Comparison of ENCODE assay signal across 17 cellular contexts in the genomic region with DNA sequence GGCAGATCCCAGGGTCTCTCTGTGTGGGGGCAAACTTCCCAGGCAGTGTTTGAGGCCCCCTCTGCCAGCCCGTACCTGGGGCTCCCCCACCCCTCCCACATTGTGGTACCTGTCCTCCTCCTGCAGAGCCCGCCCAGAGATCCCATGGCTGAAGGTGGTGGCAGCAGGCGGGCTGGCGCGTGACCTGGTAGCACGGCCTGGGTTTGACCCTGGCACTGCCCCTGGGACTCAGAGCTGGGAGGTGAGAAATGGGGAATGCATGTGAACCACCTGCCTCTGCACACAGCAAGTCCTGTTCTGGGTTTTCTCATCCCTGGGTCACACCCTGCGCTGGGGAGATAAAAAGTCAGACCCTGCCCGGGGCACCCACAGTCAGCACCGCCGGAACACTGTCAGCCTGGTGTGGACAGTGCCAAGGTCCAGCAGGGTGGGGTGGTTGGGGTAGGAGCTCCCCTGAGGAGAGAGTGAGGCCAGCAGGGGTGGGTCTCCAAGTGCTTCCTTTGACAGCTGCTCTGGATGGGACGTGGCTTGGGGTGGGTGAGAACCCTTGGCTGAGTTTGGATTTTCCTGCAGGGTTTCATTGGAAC. TPM values are rescaled to one million over a fixed set of nuclear protein-coding genes. Genes with fewer than 3 reads are reported as not detected.
DNase-seq lines count a peak whose midpoint lies in the region; ATAC-seq, FAIRE-seq and TF ChIP-seq lines count a peak whose summit lies in the region.
"Had no signal": no experiment of that assay in that cellular context is flagged by ENCODE, and none has a peak within 500 bp of the region (broad histone marks: within the 10 kb centered on the region; RNA-seq: fewer than 3 reads in every experiment).

No MANE protein-coding gene starts in this region.

- peak overlapping the region; percentile 68 for H3K4me3 Mint-ChIP-seq in activated naive CD8-positive, alpha-beta T cell
- H3K4me3 Mint-ChIP-seq in activated naive CD8-positive, alpha-beta T cell treated with anti-CD3 and anti-CD28 coated beads for 36 hours = no peak overlapping the region
- H3K4me3 Mint-ChIP-seq in activated B cell treated with CpG ODN at 0.5 μM for 24 hours = peak overlapping the region; percentile 61

- POLR2A ChIA-PET in activated B cell treated with CpG ODN at 0.5 μM for 24 hours (lab: Charles Lee) = interaction anchor here (0.6 to 4.5 kb wide), 10 partner anchors 13 to 317 kb away, joined by 3 to 159 read pairs (median 4); a partner anchor contains a TSS

- DNase-seq in activated naive CD8-positive, alpha-beta T cell treated with anti-CD3 and anti-CD28 coated beads for 36 hours = no peak
- DNase-seq in activated B cell treated with CpG ODN at 0.5 μM for 24 hours (no peak), keratinocyte (ENCODE audit: low read depth, low spot score) (no peak), substantia nigra (lab: John Stamatoyannopoulos, UW) (no peak), nucleus accumbens (lab: John Stamatoyannopoulos, UW) (no peak), psoas muscle (no peak)
- DNase-seq: activated CD4-positive, alpha-beta T cell treated with anti-CD3 and anti-CD28 coated beads for 48 hours; activated effector memory CD4-positive, alpha-beta T cell treated with Interleukin-2 at 50 U/mL for 16 hours; KG1; NCI-H1436 treated with DMSO at 0.1 percent for 48 hours had no signal

- H3K27me3 ChIP-seq in keratinocyte (ENCODE audit: control insufficient read depth, extremely low read depth, insufficient read depth, low read length) (no peaks in the 10 kb centered on the region), psoas muscle (ENCODE audit: insufficient read depth in 3 of 3, low read length in 2 of 3) (peaks cover 0 to 54% (median 12%) of the 10 kb centered on the region in 3 donors)

- TF ChIP-seq CTCF in activated B cell treated with CpG ODN at 0.5 μM for 24 hours (IDR thresholded peaks at IDR 0.05) (no peak), keratinocyte (optimal IDR thresholded peaks at IDR 0.05 in 1 of 3, IDR thresholded peaks at IDR 0.05 in 1 of 3, conservative IDR thresholded peaks at IDR 0.05 in 1 of 3; ENCODE audit: extremely low read depth in 1 of 3, insufficient read depth in 2 of 3, low read length in 3 of 3) (no peak), psoas muscle (IDR thresholded peaks at IDR 0.05) (no peak)

- no peak overlapping the region for H3K27ac ChIP-seq in keratinocyte (ENCODE audit: control insufficient read depth, insufficient read depth, low read length)
- peak overlapping the region; percentile 61 for H3K27ac ChIP-seq in substantia nigra (ENCODE audit: low read depth, low read length, poor library complexity, severe bottlenecking)
- no peak overlapping the region for H3K27ac ChIP-seq in psoas muscle
- H3K27ac ChIP-seq: Peyer's patch had no signal

- peak overlapping the region; percentile 45 for H3K4me2 ChIP-seq in keratinocyte (ENCODE audit: control insufficient read depth, extremely low read depth, insufficient read depth, low read depth, low read length)

- dilution Hi-C loops in keratinocyte (cut with MboI; ENCODE audit: extremely low pct_ligation_motif_present, low sequenced_read_pairs) = no loop called here

- H3K4me1 Mint-ChIP-seq in activated naive CD8-positive, alpha-beta T cell (ENCODE audit: low read depth) = peaks cover 5% of the 10 kb centered on the region
- peaks cover 12% of the 10 kb centered on the region for H3K4me1 Mint-ChIP-seq in activated naive CD8-positive, alpha-beta T cell treated with anti-CD3 and anti-CD28 coated beads for 36 hours
- peaks cover 15% of the 10 kb centered on the region for H3K4me1 Mint-ChIP-seq in activated B cell treated with CpG ODN at 0.5 μM for 24 hours

- intact Hi-C loops in activated B cell treated with CpG ODN at 0.5 μM for 24 hours (cut with micrococcal nuclease) (loop anchor here (2.0 to 5.0 kb wide), 4 partner anchors 85 to 1361 kb away; a partner anchor contains a TSS), psoas muscle (cut with DNase I) (loop anchor here (2.0 to 10.0 kb wide), 4 partner anchors 31 to 261 kb away; a partner anchor contains a TSS)

- peaks cover 5% of the 10 kb centered on the region for H3K9me1 ChIP-seq in keratinocyte (ENCODE audit: control insufficient read depth, extremely low read depth, insufficient read depth, low read length)

- no peak for ATAC-seq in activated B cell treated with CpG ODN at 0.5 μM for 24 hours (ENCODE audit: low read depth)
- ATAC-seq in HG02642 (IDR thresholded peaks at IDR 0.05; ENCODE audit: poor library complexity, unreplicated experiment) = no peak
- ATAC-seq in psoas muscle = no peak

- peaks cover 23 to 27% of the 10 kb centered on the region in 2 experiments for H3K36me3 ChIP-seq in keratinocyte (ENCODE audit: control insufficient read depth in 2 of 2, extremely low read depth in 1 of 2, insufficient read depth in 2 of 2, low read length in 2 of 2)
- no peaks in the 10 kb centered on the region for H3K36me3 ChIP-seq in psoas muscle (ENCODE audit: insufficient read depth in 1 of 2, low read depth in 1 of 2)
- H3K36me3 ChIP-seq: Peyer's patch had no signal

- FAIRE-seq in keratinocyte (lab: Jason Lieb, UNC) = no peak

- no peaks in the 10 kb centered on the region for H3K36me3 Mint-ChIP-seq in activated naive CD8-positive, alpha-beta T cell
- peaks cover 2% of the 10 kb centered on the region for H3K36me3 Mint-ChIP-seq in activated naive CD8-positive, alpha-beta T cell treated with anti-CD3 and anti-CD28 coated beads for 36 hours
- no peaks in the 10 kb centered on the region for H3K36me3 Mint-ChIP-seq in activated B cell treated with CpG ODN at 0.5 μM for 24 hours (ENCODE audit: low read depth)

- H3K4me3 ChIP-seq in keratinocyte (ENCODE audit: control insufficient read depth in 2 of 3, extremely low read depth in 1 of 3, insufficient read depth in 2 of 3, low read depth in 1 of 3, low read length in 3 of 3) (no peak overlapping the region), psoas muscle (no peak overlapping the region)

- no peaks in the 10 kb centered on the region for H3K9me3 ChIP-seq in keratinocyte (ENCODE audit: control insufficient read depth, low read depth, low read length)
- no peaks in the 10 kb centered on the region for H3K9me3 ChIP-seq in psoas muscle
- H3K9me3 ChIP-seq: Peyer's patch had no signal

- H3K27ac Mint-ChIP-seq in activated naive CD8-positive, alpha-beta T cell = no peak overlapping the region
- H3K27ac Mint-ChIP-seq in activated naive CD8-positive, alpha-beta T cell treated with anti-CD3 and anti-CD28 coated beads for 36 hours = no peak overlapping the region
- H3K27ac Mint-ChIP-seq in activated B cell treated with CpG ODN at 0.5 μM for 24 hours = peak overlapping the region; percentile 35

- CTCF ChIA-PET in activated B cell treated with CpG ODN at 0.5 μM for 24 hours (lab: Charles Lee) = interaction anchor here (1.0 to 3.6 kb wide), 7 partner anchors 12 to 259 kb away, joined by 3 to 34 read pairs (median 10); no protein-coding TSS in a partner anchor

- peaks cover 37% of the 10 kb centered on the region for H4K20me1 ChIP-seq in keratinocyte (ENCODE audit: control insufficient read depth, extremely low read depth, insufficient read depth, low read length)

- H2AFZ ChIP-seq in keratinocyte (ENCODE audit: control insufficient read depth, low read length) = no peak overlapping the region

- H3K4me1 ChIP-seq in keratinocyte (ENCODE audit: control insufficient read depth, extremely low read depth, insufficient read depth, low read length) (peaks cover 3% of the 10 kb centered on the region), psoas muscle (peaks cover 11% of the 10 kb centered on the region)

- no peaks in the 10 kb centered on the region for H3K27me3 Mint-ChIP-seq in activated naive CD8-positive, alpha-beta T cell
- peaks cover 3% of the 10 kb centered on the region for H3K27me3 Mint-ChIP-seq in activated naive CD8-positive, alpha-beta T cell treated with anti-CD3 and anti-CD28 coated beads for 36 hours
- H3K27me3 Mint-ChIP-seq in activated B cell treated with CpG ODN at 0.5 μM for 24 hours = peaks cover 1% of the 10 kb centered on the region

- peaks cover 50% of the 10 kb centered on the region for H3K79me2 ChIP-seq in keratinocyte (ENCODE audit: control insufficient read depth, insufficient read depth, low read length)

- WGBS in psoas muscle, 3 donors = 83 to 87% (median 84%) methylated on average over 11 of the region's 11 CpGs

- H3K9ac ChIP-seq in keratinocyte (ENCODE audit: control insufficient read depth, extremely low read depth, insufficient read depth, low read length) = no peak overlapping the region

- H3K9me3 Mint-ChIP-seq in activated naive CD8-positive, alpha-beta T cell (ENCODE audit: low read depth) = no peaks in the 10 kb centered on the region
- no peaks in the 10 kb centered on the region for H3K9me3 Mint-ChIP-seq in activated naive CD8-positive, alpha-beta T cell treated with anti-CD3 and anti-CD28 coated beads for 36 hours
- no peaks in the 10 kb centered on the region for H3K9me3 Mint-ChIP-seq in activated B cell treated with CpG ODN at 0.5 μM for 24 hours

RNA-seq across cellular contexts. Expression of a gene that starts 11.8 kb away (rescaled TPM):
- total RNA-seq in activated naive CD8-positive, alpha-beta T cell treated with anti-CD3 and anti-CD28 coated beads for 36 hours = 10 to 100 TPM; 30.4 to 30.5 TPM
- total RNA-seq in activated B cell treated with CpG ODN at 0.5 μM for 24 hours (25.8 and 27.1 TPM in 2 replicates), psoas muscle (1 to 10 TPM; 3.4 to 5.4 (median 4.6) TPM)
- polyA plus RNA-seq in keratinocyte (72.4 to 128 TPM (median 115 TPM) in 3 replicates), psoas muscle (1 to 10 TPM; 1.3 to 3.0 (median 1.4) TPM)
- polyA plus RNA-seq in keratinocyte (2011; ENCODE audit: low read depth) = 39.1 TPM
- 16.3 and 42.4 TPM in 2 replicates for polyA plus RNA-seq in keratinocyte (2011; cell fraction: cytosol; rRNA removed)
- polyA plus RNA-seq in keratinocyte (2011; cell fraction: nucleus; rRNA removed) = 502 and 631 TPM in 2 replicates
- 81.1 and 250 TPM in 2 replicates for polyA plus RNA-seq in keratinocyte (2012; ENCODE audit: low replicate concordance)
- polyA minus RNA-seq in keratinocyte = 138 to 307 TPM (median 166 TPM) in 3 replicates
- 279 TPM for polyA minus RNA-seq in keratinocyte (2011; cell fraction: cytosol; rRNA and poly(A)+ RNA removed)
- 641 and 796 TPM in 2 replicates for polyA minus RNA-seq in keratinocyte (2011; cell fraction: nucleus; rRNA and poly(A)+ RNA removed)

RNA-seq across cellular contexts. Expression of a gene that starts 18.5 kb away (rescaled TPM):
- 10 to 100 TPM; 71.7 to 78.4 TPM for total RNA-seq in activated naive CD8-positive, alpha-beta T cell treated with anti-CD3 and anti-CD28 coated beads for 36 hours
- total RNA-seq in activated B cell treated with CpG ODN at 0.5 μM for 24 hours (25.8 and 28.9 TPM in 2 replicates), psoas muscle (10 to 100 TPM in 1 of 4 donors, 1 to 10 TPM in 3; 2.9 to 12.4 (median 8.1) TPM)
- polyA plus RNA-seq in keratinocyte (222 to 711 TPM (median 246 TPM) in 3 replicates), psoas muscle (10 to 100 TPM; 13.3 to 22.1 (median 17.1) TPM)
- 26.1 TPM for polyA plus RNA-seq in keratinocyte (2011; ENCODE audit: low read depth)
- 145 and 468 TPM in 2 replicates for polyA plus RNA-seq in keratinocyte (2011; cell fraction: cytosol; rRNA removed)
- 104 and 161 TPM in 2 replicates for polyA plus RNA-seq in keratinocyte (2011; cell fraction: nucleus; rRNA removed)
- 16.6 and 445 TPM in 2 replicates for polyA plus RNA-seq in keratinocyte (2012; ENCODE audit: low replicate concordance)
- polyA minus RNA-seq in keratinocyte = 93.8 to 242 TPM (median 129 TPM) in 3 replicates
- polyA minus RNA-seq in keratinocyte (2011; cell fraction: cytosol; rRNA and poly(A)+ RNA removed) = 327 TPM
- 62.5 and 82.8 TPM in 2 replicates for polyA minus RNA-seq in keratinocyte (2011; cell fraction: nucleus; rRNA and poly(A)+ RNA removed)

RNA-seq across cellular contexts. Expression of a gene that starts 31.9 kb away (rescaled TPM):
- 1 to 10 TPM in 1 of 2 experiments, under 1 TPM in 1; 0.93 to 1.1 TPM for total RNA-seq in activated naive CD8-positive, alpha-beta T cell treated with anti-CD3 and anti-CD28 coated beads for 36 hours
- total RNA-seq in activated B cell treated with CpG ODN at 0.5 μM for 24 hours (0.67 and 1.2 TPM in 2 replicates), psoas muscle (10 to 100 TPM in 3 of 4 donors, 1 to 10 TPM in 1; 7.2 to 21.8 (median 12.6) TPM)
- polyA plus RNA-seq in keratinocyte (3.0 to 14.7 TPM (median 3.1 TPM) in 3 replicates), psoas muscle (10 to 100 TPM in 1 of 3 donors, 1 to 10 TPM in 2; 2.3 to 20.2 (median 5.4) TPM)
- polyA plus RNA-seq in keratinocyte (2011; ENCODE audit: low read depth) = 9.0 TPM
- 4.3 and 19.7 TPM in 2 replicates for polyA plus RNA-seq in keratinocyte (2011; cell fraction: cytosol; rRNA removed)
- polyA plus RNA-seq in keratinocyte (2011; cell fraction: nucleus; rRNA removed) = 35.8 and 69.8 TPM in 2 replicates
- polyA plus RNA-seq in keratinocyte (2012; ENCODE audit: low replicate concordance) = 4.7 and 19.6 TPM in 2 replicates
- polyA minus RNA-seq in keratinocyte = 0.35 to 0.79 TPM (median 0.76 TPM) in 3 replicates
- 22.4 TPM for polyA minus RNA-seq in keratinocyte (2011; cell fraction: cytosol; rRNA and poly(A)+ RNA removed)
- polyA minus RNA-seq in keratinocyte (2011; cell fraction: nucleus; rRNA and poly(A)+ RNA removed) = 5.4 and 11.4 TPM in 2 replicates

RNA-seq across cellular contexts. Expression of a gene that starts 42.4 kb away (rescaled TPM):
- total RNA-seq in activated naive CD8-positive, alpha-beta T cell treated with anti-CD3 and anti-CD28 coated beads for 36 hours = not detected
- not detected in 2 replicates for total RNA-seq in activated B cell treated with CpG ODN at 0.5 μM for 24 hours
- polyA plus RNA-seq in keratinocyte = 0.22 to 0.45 TPM (median 0.32 TPM) in 3 replicates
- polyA plus RNA-seq in keratinocyte (2011; ENCODE audit: low read depth) = 3.1 TPM
- polyA plus RNA-seq in keratinocyte (2011; cell fraction: cytosol; rRNA removed) = 0.27 and 0.56 TPM in 2 replicates
- 0.90 and 0.99 TPM in 2 replicates for polyA plus RNA-seq in keratinocyte (2011; cell fraction: nucleus; rRNA removed)
- 0.29 and 19.8 TPM in 2 replicates for polyA plus RNA-seq in keratinocyte (2012; ENCODE audit: low replicate concordance)
- polyA minus RNA-seq in keratinocyte = 0.56 TPM in 1 of 3 replicates, not detected in the others
- polyA minus RNA-seq in keratinocyte (2011; cell fraction: cytosol; rRNA and poly(A)+ RNA removed) = not detected
- polyA minus RNA-seq in keratinocyte (2011; cell fraction: nucleus; rRNA and poly(A)+ RNA removed) = 1.2 and 1.8 TPM in 2 replicates
- total RNA-seq in psoas muscle = not detected
- not detected for polyA plus RNA-seq in psoas muscle
- total RNA-seq: Daoy; NCI-H460; pulmonary artery endothelial cell; T-helper 1 cell treated with Interleukin-12 subunit alpha and Interleukin-12 subunit beta and Interleukin-4 antibody, amounts not matched to agents 30 ng/mL and 1 ng/mL, for 36 hours had no signal

RNA-seq across cellular contexts. Expression of a gene that starts 49.9 kb away (rescaled TPM):
- not detected for total RNA-seq in activated naive CD8-positive, alpha-beta T cell treated with anti-CD3 and anti-CD28 coated beads for 36 hours
- total RNA-seq in activated B cell treated with CpG ODN at 0.5 μM for 24 hours (not detected in 2 replicates), psoas muscle (100 to 1,000 TPM in 2 of 4 donors, 10 to 100 TPM in 2; 13.9 to 249 (median 109) TPM)
- polyA plus RNA-seq in keratinocyte (not detected in 3 replicates), psoas muscle (100 to 1,000 TPM in 1 of 3 donors, 10 to 100 TPM in 2; 38.1 to 239 (median 58.5) TPM)
- polyA plus RNA-seq in keratinocyte (2011; ENCODE audit: low read depth) = not detected
- not detected in 2 replicates for polyA plus RNA-seq in keratinocyte (2011; cell fraction: cytosol; rRNA removed)
- polyA plus RNA-seq in keratinocyte (2011; cell fraction: nucleus; rRNA removed) = not detected in 2 replicates
- 6.3 and 8.5 TPM in 2 replicates for polyA plus RNA-seq in keratinocyte (2012; ENCODE audit: low replicate concordance)
- polyA minus RNA-seq in keratinocyte = not detected in 3 replicates
- polyA minus RNA-seq in keratinocyte (2011; cell fraction: cytosol; rRNA and poly(A)+ RNA removed) = not detected
- not detected in 2 replicates for polyA minus RNA-seq in keratinocyte (2011; cell fraction: nucleus; rRNA and poly(A)+ RNA removed)
- total RNA-seq: Daoy; NCI-H460; pulmonary artery endothelial cell; T-helper 1 cell treated with Interleukin-12 subunit alpha and Interleukin-12 subunit beta and Interleukin-4 antibody, amounts not matched to agents 30 ng/mL and 1 ng/mL, for 36 hours had no signal
